ENCODE assay signal across 15 cellular contexts in the genomic region with DNA sequence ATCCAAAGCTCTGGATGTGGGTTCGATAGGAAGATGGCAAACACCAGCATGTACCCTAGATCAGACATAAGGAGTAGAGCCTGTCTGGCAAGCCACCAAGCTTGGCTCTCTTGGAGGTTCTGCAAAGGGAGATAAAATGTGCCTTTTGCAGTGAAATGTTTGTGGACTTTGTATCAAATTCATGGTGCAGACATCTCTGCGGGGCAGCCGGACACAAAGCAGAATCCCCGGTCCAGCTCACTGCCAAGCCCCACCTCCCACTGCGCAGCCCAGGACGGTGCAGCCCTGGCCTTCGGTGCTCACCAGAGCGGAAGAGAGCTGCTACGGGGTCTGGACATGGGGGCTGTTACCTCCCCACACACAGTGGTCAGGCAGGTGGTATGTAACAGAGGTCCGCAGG.
"Had no signal": no experiment of that assay in that cellular context is flagged by ENCODE, and none has a peak within 500 bp of the region (broad histone marks: within the 10 kb centered on the region; RNA-seq: fewer than 3 reads in every experiment).

No MANE protein-coding gene starts in this region.

- ATAC-seq: activated T-cell treated with anti-CD3 and anti-CD28 coated beads, Interleukin-2, amount 50 U/mL, for 4 hours; foreskin keratinocyte; pancreas had no signal

- H3K27me3 Mint-ChIP-seq: activated naive CD8-positive, alpha-beta T cell; memory B cell had no signal

- H3K9me3 Mint-ChIP-seq: activated T-cell treated with anti-CD3 and anti-CD28 coated beads, Interleukin-2, amount 50 U/mL, for 4 hours; memory B cell had no signal

- H3K36me3 Mint-ChIP-seq: activated naive CD8-positive, alpha-beta T cell; memory B cell had no signal

- H3K4me3 Mint-ChIP-seq: activated naive CD8-positive, alpha-beta T cell; activated T-cell treated with anti-CD3 and anti-CD28 coated beads, Interleukin-2, amount 50 U/mL, for 4 hours; memory B cell had no signal

- DNase-seq: activated CD4-positive, CD25-positive, alpha-beta regulatory T cell; activated effector memory CD4-positive, alpha-beta T cell treated with anti-CD3 and anti-CD28 coated beads, Interleukin-2, amount 50 U/mL, for 16 hours; activated T-cell treated with anti-CD3 and anti-CD28 coated beads, Interleukin-2, amount 50 U/mL, for 4 hours; anterior cingulate cortex; dorsolateral prefrontal cortex; foreskin keratinocyte; head of caudate nucleus; left ventricle myocardium inferior; pancreas; thyroid gland had no signal

- H3K27ac Mint-ChIP-seq: activated naive CD8-positive, alpha-beta T cell had no signal

- H3K4me3 ChIP-seq: breast epithelium, dorsolateral prefrontal cortex, esophagus muscularis mucosa, left ventricle myocardium inferior, pancreas, skin epidermis, thyroid gland had no signal
